In genomic region chr1:212937034-212937433, GRCh38 we compare ENCODE assay signal across 32 cellular contexts.
"Had no signal": no experiment of that assay in that cellular context is flagged by ENCODE, and none has a peak within 500 bp of the region (broad histone marks: within the 10 kb centered on the region; RNA-seq: fewer than 3 reads in every experiment).

No MANE protein-coding gene starts in this region.

- H3K9me3 ChIP-seq: body of pancreas, breast epithelium had no signal

- H3K4me3 ChIP-seq: adrenal gland, body of pancreas, breast epithelium had no signal

- ATAC-seq: activated CD8-positive, alpha-beta T cell treated with anti-CD3 and anti-CD28 coated beads for 36 hours; activated naive CD4-positive, alpha-beta T cell treated with anti-CD3 and anti-CD28 coated beads, Interleukin-2, amount 50 U/mL, for 72 hours; activated T-cell treated with anti-CD3 and anti-CD28 coated beads, Interleukin-2, amount 50 U/mL, for 4 hours; activated T-cell treated with anti-CD3 and anti-CD28 coated beads, Interleukin-2, amount 50 U/mL, for 72 hours; activated T-helper 17 cell treated with anti-CD3 and anti-CD28 coated beads, Interleukin-2, amount 50 U/mL, for 72 hours; body of pancreas had no signal

- H3K36me3 ChIP-seq: adrenal gland, brain microvascular endothelial cell, breast epithelium had no signal

- H3K27me3 ChIP-seq: adrenal gland, body of pancreas, brain microvascular endothelial cell, breast epithelium had no signal

- H3K27ac ChIP-seq: adrenal gland, body of pancreas, brain microvascular endothelial cell, breast epithelium, VCaP had no signal

- FAIRE-seq: astrocyte, TTC549 had no signal

- DNase-seq: activated B cell treated with CpG ODN at 0.5 μM for 24 hours; activated CD4-positive, alpha-beta memory T cell treated with anti-CD3 and anti-CD28 coated beads for 36 hours; activated CD4-positive, alpha-beta T cell treated with anti-CD3 and anti-CD28 coated beads for 4 hours; activated CD4-positive, alpha-beta T cell treated with anti-CD3 and anti-CD28 coated beads, Interleukin-2, amount 10 ng/mL, durations not matched to agents 24 days and 14 days; activated CD4-positive, alpha-beta T cell treated with anti-CD3 and anti-CD28 coated beads, Interleukin-2, amount 50 U/mL, for 1 hour; activated CD4-positive, alpha-beta T cell treated with anti-CD3 and anti-CD28 coated beads, Interleukin-2, amount 50 U/mL, for 4 hours; activated CD4-positive, CD25-positive, alpha-beta regulatory T cell treated with anti-CD3 and anti-CD28 coated beads, Interleukin-2, amount 50 U/mL, for 72 hours; activated CD8-positive, alpha-beta memory T cell treated with anti-CD3 and anti-CD28 coated beads, Interleukin-2, amount 50 U/mL, for 4 hours; activated CD8-positive, alpha-beta T cell treated with anti-CD3 and anti-CD28 coated beads for 36 hours; activated gamma-delta T cell treated with Interleukin-2 at 50 U/mL for 16 hours; activated naive CD4-positive, alpha-beta T cell; activated naive CD4-positive, alpha-beta T cell treated with anti-CD3 and anti-CD28 coated beads for 36 hours; activated naive CD4-positive, alpha-beta T cell treated with anti-CD3 and anti-CD28 coated beads, Interleukin-2, amount 50 U/mL, for 16 hours; activated naive CD8-positive, alpha-beta T cell treated with anti-CD3 and anti-CD28 coated beads for 36 hours; activated T-cell treated with anti-CD3 and anti-CD28 coated beads for 4 hours; activated T-cell treated with anti-CD3 and anti-CD28 coated beads, Interleukin-2, amount 50 U/mL, for 1 hour; activated T-cell treated with anti-CD3 and anti-CD28 coated beads, Interleukin-2, amount 50 U/mL, for 4 hours; activated T-cell treated with anti-CD3 and anti-CD28 coated beads, Interleukin-2, amount 50 U/mL, for 72 hours; amniotic stem cell; aorta; body of pancreas; brain microvascular endothelial cell; central memory CD4-positive, alpha-beta T cell; T-helper 2 cell; T-helper 9 cell had no signal

- H3K4me1 ChIP-seq: adrenal gland, body of pancreas, breast epithelium had no signal
